Comparison of ENCODE assay signal across 8 cellular contexts in the genomic region with DNA sequence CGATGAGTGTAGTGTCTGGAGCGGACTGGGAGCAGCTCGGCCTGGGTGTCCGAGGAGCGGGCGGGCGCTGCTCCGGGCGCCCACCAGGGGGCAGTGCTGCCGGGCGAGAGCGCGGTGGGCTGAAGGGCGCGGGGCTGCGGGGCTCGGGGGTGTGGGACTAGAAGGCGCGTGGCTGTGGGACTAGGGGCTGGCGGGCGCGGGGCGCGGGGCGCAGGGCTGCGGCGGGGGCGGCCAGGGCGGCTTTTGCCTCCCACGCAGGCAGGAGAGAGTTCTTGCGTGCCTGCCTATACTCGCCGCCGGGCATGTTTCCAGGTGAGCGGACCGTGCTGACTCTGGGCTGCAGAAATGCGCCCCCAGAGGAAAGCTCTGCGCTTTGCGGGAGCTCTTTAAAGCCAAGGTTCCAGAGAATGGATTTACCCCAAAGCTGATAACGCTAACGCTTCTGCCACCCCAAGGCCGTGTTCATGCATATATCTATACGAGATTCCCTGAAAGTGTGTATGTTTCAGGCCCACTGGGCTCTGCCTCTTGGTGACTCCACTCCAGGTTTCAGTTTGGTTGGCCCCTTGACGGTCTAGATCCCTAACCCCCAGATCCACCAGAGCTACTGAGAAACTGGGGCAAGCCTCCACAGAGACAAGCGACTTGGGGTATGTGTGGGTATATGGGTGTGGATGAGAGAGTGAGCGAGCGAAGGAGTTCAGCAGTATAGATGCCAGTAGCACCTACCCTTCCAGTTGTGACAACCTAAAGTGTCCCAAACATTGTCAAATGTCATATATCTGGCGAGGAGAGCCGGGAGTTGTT. TPM values are rescaled to one million over a fixed set of nuclear protein-coding genes. Genes with fewer than 3 reads are reported as not detected.
DNase-seq lines count a peak whose midpoint lies in the region; ATAC-seq and TF ChIP-seq lines count a peak whose summit lies in the region.

No MANE protein-coding gene starts in this region.

- peaks cover 0 to 8% (median 0%) of the 10 kb centered on the region in 10 experiments; a peak in 2 of 20 replicates for H3K4me1 ChIP-seq in BLaER1 treated with 17β-estradiol and CSF1 and Interleukin-3, amounts not matched to agents 10 nM and 100 nM
- H3K4me1 ChIP-seq in foreskin keratinocyte (no peaks in the 10 kb centered on the region), neuronal stem cell (ENCODE audit: control insufficient read depth in 2 of 2, insufficient read depth in 1 of 2, low read depth in 1 of 2, low read length in 2 of 2) (peaks cover 0 to 3% of the 10 kb centered on the region in 2 donors), stomach (peaks cover 8 to 13% (median 11%) of the 10 kb centered on the region in 4 donors)

- peak overlapping the region in 10 of 11 experiments; percentile 15 to 56 (median 42); a peak in 11 of 22 replicates for H3K9ac ChIP-seq in BLaER1 treated with 17β-estradiol and CSF1 and Interleukin-3, amounts not matched to agents 10 nM and 100 nM
- no peak overlapping the region for H3K9ac ChIP-seq in neuronal stem cell (ENCODE audit: low read depth, low read length, poor library complexity)

- intact Hi-C loops in stomach (cut with DNase I; ENCODE audit: low total_unique reads), result no loop called here

- H3K4me2 ChIP-seq in BLaER1 treated with 17β-estradiol and CSF1 and Interleukin-3, amounts not matched to agents 10 nM and 100 nM, result peak overlapping the region; percentile 50 to 87 (median 70)
- peak overlapping the region; percentile 27 for H3K4me2 ChIP-seq in neuronal stem cell (ENCODE audit: insufficient read depth, low read length, poor library complexity, severe bottlenecking)

- no CpG with 5 or more reads among the region's 49 CpGs for WGBS in neuronal stem cell (ENCODE audit: extremely low coverage in 2 of 2, insufficient read length in 2 of 2, insufficient replicate concordance in 1 of 2), 2 donors
- 12 to 41% (median 18%) methylated on average over 15 to 49 of the region's 49 CpGs for WGBS in stomach, 5 donors

- H3K23ac ChIP-seq in neuronal stem cell (ENCODE audit: low read depth, low read length, poor library complexity), result no peak overlapping the region

- H4K91ac ChIP-seq in neuronal stem cell (ENCODE audit: low read depth, low read length, poor library complexity), result no peak overlapping the region

- ATAC-seq in HG03432 (IDR thresholded peaks at IDR 0.05; ENCODE audit: unreplicated experiment) (peak; percentile 97), foreskin keratinocyte (peak; percentile 97)

- peak overlapping the region; percentile 40 to 66 (median 53); a peak in 19 of 20 replicates for H3K4me3 ChIP-seq in BLaER1 treated with 17β-estradiol and CSF1 and Interleukin-3, amounts not matched to agents 10 nM and 100 nM
- H3K4me3 ChIP-seq in neuronal stem cell (ENCODE audit: low read length in 2 of 2) (peak overlapping the region; percentile 33 to 76), stomach (peak overlapping the region; percentile 52 to 64 (median 60))

- TF ChIP-seq CTCF in foreskin keratinocyte (conservative IDR thresholded peaks at IDR 0.05), result peak; percentile 79
- TF ChIP-seq CTCF in stomach (IDR thresholded peaks at IDR 0.05), result peak in 5 of 7 experiments; percentile 19 to 92 (median 83)

- no peak overlapping the region for H3K27ac ChIP-seq in BLaER1 treated with 17β-estradiol and CSF1 and Interleukin-3, amounts not matched to agents 10 nM and 100 nM
- H3K27ac ChIP-seq in foreskin keratinocyte (no peak overlapping the region), neuronal stem cell (replicated peaks; ENCODE audit: low read length) (no peak overlapping the region), stomach (peak overlapping the region in 1 of 5 donors; percentile 70)

- H3K14ac ChIP-seq in neuronal stem cell (ENCODE audit: low read length), result no peak overlapping the region

- H3K79me1 ChIP-seq in neuronal stem cell (ENCODE audit: low read depth, low read length), result no peaks in the 10 kb centered on the region

- H4K8ac ChIP-seq in neuronal stem cell (ENCODE audit: low read depth, low read length), result no peak overlapping the region

- TF ChIP-seq EP300 in stomach (IDR thresholded peaks at IDR 0.05), result no peak

- H3K27me3 ChIP-seq in BLaER1 treated with 17β-estradiol and CSF1 and Interleukin-3, amounts not matched to agents 10 nM and 100 nM, result peaks cover 0 to 15% (median 5%) of the 10 kb centered on the region in 11 experiments; a peak in 5 of 22 replicates
- H3K27me3 ChIP-seq in foreskin keratinocyte (no peaks in the 10 kb centered on the region), neuronal stem cell (ENCODE audit: control insufficient read depth in 3 of 3, insufficient read depth in 3 of 3, low read depth in 1 of 3, low read length in 3 of 3) (peaks cover 0 to 20% (median 0%) of the 10 kb centered on the region in 3 experiments), stomach (no peaks in the 10 kb centered on the region)

- peak overlapping the region; percentile 2 for H2BK15ac ChIP-seq in neuronal stem cell (ENCODE audit: low read length)

- no peak overlapping the region for H2BK5ac ChIP-seq in neuronal stem cell (ENCODE audit: low read length)

- no peak overlapping the region for H2BK12ac ChIP-seq in neuronal stem cell (ENCODE audit: low read length)

- no peak overlapping the region for H3K4ac ChIP-seq in neuronal stem cell (ENCODE audit: low read length)

- H3K9me3 ChIP-seq in BLaER1 treated with 17β-estradiol and CSF1 and Interleukin-3, amounts not matched to agents 10 nM and 100 nM (replicated peaks in 1 of 11), result peaks cover 0 to 6% (median 0%) of the 10 kb centered on the region in 11 experiments; a peak in 1 of 22 replicates
- H3K9me3 ChIP-seq in neuronal stem cell (replicated peaks in 1 of 2; ENCODE audit: control insufficient read depth in 2 of 2, insufficient read depth in 1 of 2, low read depth in 1 of 2, low read length in 2 of 2), result peaks cover 0 to 6% of the 10 kb centered on the region in 2 donors
- H3K9me3 ChIP-seq in stomach, result no peaks in the 10 kb centered on the region

- peak overlapping the region; percentile 30 for H3K18ac ChIP-seq in neuronal stem cell (ENCODE audit: low read length)

- no peaks in the 10 kb centered on the region for H4K20me1 ChIP-seq in BLaER1 treated with 17β-estradiol and CSF1 and Interleukin-3, amounts not matched to agents 10 nM and 100 nM

- H2AK5ac ChIP-seq in neuronal stem cell (ENCODE audit: low read depth, low read length), result peak overlapping the region; percentile 85

- DNase-seq in GM19240 (ENCODE audit: insufficient read length, low spot score) (peak; percentile 93), foreskin keratinocyte (peak in 1 of 2 donors; percentile 57), neuronal stem cell (ENCODE audit: low spot score) (peak; percentile 50), stomach (peak; percentile 78)
- peak; percentile 57 for DNase-seq in activated T-helper 9 cell treated with anti-CD3 and anti-CD28 coated beads, Interleukin-2, amount 50 U/mL, for 16 hours (ENCODE audit: low read depth)

- H3K36me3 ChIP-seq in BLaER1 treated with 17β-estradiol and CSF1 and Interleukin-3, amounts not matched to agents 10 nM and 100 nM, result no peaks in the 10 kb centered on the region
- H3K36me3 ChIP-seq in neuronal stem cell (replicated peaks in 1 of 2; ENCODE audit: control insufficient read depth in 2 of 2, insufficient read depth in 2 of 2, low read length in 2 of 2) (no peaks in the 10 kb centered on the region), stomach (no peaks in the 10 kb centered on the region)

- TF ChIP-seq POLR2A in stomach (IDR thresholded peaks at IDR 0.05), result no peak

- no peak overlapping the region for H2BK120ac ChIP-seq in neuronal stem cell (ENCODE audit: low read depth, low read length)

- H2AFZ ChIP-seq in neuronal stem cell (ENCODE audit: low read length), result peak overlapping the region; percentile 96

TF ChIP-seq in PFSK-1, 5 proteins besides CTCF, POLR2A, EP300 and RAD21:
- TF ChIP-seq FOXP2 (optimal IDR thresholded peaks at IDR 0.05; ENCODE audit: borderline replicate concordance, extremely low read depth, extremely low read length, insufficient read depth) (peak; percentile 26), TAF1 (IDR thresholded peaks at IDR 0.05; ENCODE audit: borderline replicate concordance, insufficient read depth, low read length) (no peak), SIN3A (IDR thresholded peaks at IDR 0.05; ENCODE audit: borderline replicate concordance, insufficient read depth, low read length) (no peak), POLR2AphosphoS5 (IDR thresholded peaks at IDR 0.05; ENCODE audit: low read depth, low read length) (no peak)

RNA-seq across cellular contexts. Expression of a gene that starts 56.2 kb away (rescaled TPM):
- polyA plus RNA-seq in PFSK-1 (2012; ENCODE audit: insufficient read length, low read depth), result 1.1 TPM
- total RNA-seq in foreskin keratinocyte, result 3.5 and 4.0 TPM in 2 replicates
- 0.08 and 0.23 TPM in 2 replicates for polyA plus RNA-seq in foreskin keratinocyte
- polyA plus RNA-seq in neuronal stem cell (2013, experiment 1 of 2), result 4.5 TPM
- polyA plus RNA-seq in neuronal stem cell (2013, experiment 2 of 2), result 4.6 TPM
- total RNA-seq in stomach, result 10 to 100 TPM in 4 of 5 donors, not detected in 1; 20.5 to 54.3 (median 37.8) TPM
- 1 to 10 TPM in 2 of 3 donors, under 1 TPM in 1; 0.23 to 7.8 (median 4.5) TPM for polyA plus RNA-seq in stomach
